In genomic region chr15:63815211-63815610, GRCh38 we compare ENCODE assay signal across 17 cellular contexts. TPM values are rescaled to one million over a fixed set of nuclear protein-coding genes. Genes with fewer than 3 reads are reported as not detected.
DNase-seq lines count a peak whose midpoint lies in the region; ATAC-seq, FAIRE-seq and TF ChIP-seq lines count a peak whose summit lies in the region.
"Had no signal": no experiment of that assay in that cellular context is flagged by ENCODE, and none has a peak within 500 bp of the region (broad histone marks: within the 10 kb centered on the region; RNA-seq: fewer than 3 reads in every experiment).

No MANE protein-coding gene starts in this region.

- no peaks in the 10 kb centered on the region for H3K9me3 ChIP-seq in H9 (ENCODE audit: control insufficient read depth, low read depth, low read length)
- no peaks in the 10 kb centered on the region for H3K9me3 ChIP-seq in lower lobe of right lung
- no peaks in the 10 kb centered on the region for H3K9me3 ChIP-seq in mesenchymal stem cell (ENCODE audit: control insufficient read depth, low read length)

- no peak overlapping the region for H4K8ac ChIP-seq in H9 (replicated peaks; ENCODE audit: insufficient read length, low read depth, low read length)
- no peak overlapping the region for H4K8ac ChIP-seq in mesenchymal stem cell (ENCODE audit: low read length)

- H4K5ac ChIP-seq in H9 (ENCODE audit: insufficient read length, low read depth, low read length) = no peak overlapping the region

- H3K9me3 Mint-ChIP-seq in H9 = peaks cover 0 to 2% of the 10 kb centered on the region in 2 experiments; a peak in 2 of 5 replicates
- no peaks in the 10 kb centered on the region for H3K9me3 Mint-ChIP-seq in activated B cell treated with CpG ODN at 0.5 μM for 24 hours
- H3K9me3 Mint-ChIP-seq: CD8-positive, alpha-beta T cell had no signal

- H3K27ac Mint-ChIP-seq in H9 (peak overlapping the region; percentile 90 to 97 (median 94); a peak in 4 of 7 replicates), activated B cell treated with CpG ODN at 0.5 μM for 24 hours (peak overlapping the region; percentile 25)

- H3K36me3 Mint-ChIP-seq in H9 (ENCODE audit: insufficient read depth in 1 of 3, low read depth in 3 of 3) = peaks cover 0 to 6% (median 2%) of the 10 kb centered on the region in 3 experiments; a peak in 2 of 7 replicates
- peaks cover 6% of the 10 kb centered on the region for H3K36me3 Mint-ChIP-seq in activated B cell treated with CpG ODN at 0.5 μM for 24 hours (ENCODE audit: low read depth)

- POLR2A ChIA-PET in activated B cell treated with CpG ODN at 0.5 μM for 24 hours (lab: Charles Lee) = interaction anchor here (1.1 to 1.3 kb wide), 2 partner anchors 18 to 55 kb away, joined by 4 to 8 read pairs; no protein-coding TSS in a partner anchor

- H2BK12ac ChIP-seq in H9 (ENCODE audit: insufficient read length, low read depth, low read length) (no peak overlapping the region), mesenchymal stem cell (ENCODE audit: low read length in 2 of 2) (no peak overlapping the region)

- no peak overlapping the region for H3T11ph ChIP-seq in H9 (ENCODE audit: low read length)

- H3K79me2 ChIP-seq in H9 (ENCODE audit: insufficient read depth, low read length) = peaks cover 3% of the 10 kb centered on the region; the same call in 1 of the 2 replicates

- WGBS in H9 (ENCODE audit: extremely low coverage, insufficient read length, low lambda C conversion rate) = no CpG with 5 or more reads among the region's 2 CpGs
- WGBS in mesenchymal stem cell = 100% methylated on average over 2 of the region's 2 CpGs

- no peaks in the 10 kb centered on the region for H3K23me2 ChIP-seq in H9 (ENCODE audit: insufficient read length, low read depth, low read length, poor library complexity, severe bottlenecking)

- H2BK15ac ChIP-seq in H9 (ENCODE audit: low read depth, low read length) (no peak overlapping the region), mesenchymal stem cell (ENCODE audit: low read depth, poor library complexity, severe bottlenecking) (no peak overlapping the region)

- H4K20me1 ChIP-seq in H9 (ENCODE audit: control insufficient read depth, insufficient read depth, insufficient read length) = no peaks in the 10 kb centered on the region

- CTCF ChIA-PET in activated B cell treated with CpG ODN at 0.5 μM for 24 hours (lab: Charles Lee) = interaction anchor here (0.9 kb wide), 1 partner anchor 76 kb away, joined by 4 read pairs; no protein-coding TSS in a partner anchor

- H3K4me3 Mint-ChIP-seq in H9 (no peak overlapping the region), activated B cell treated with CpG ODN at 0.5 μM for 24 hours (peak overlapping the region; percentile 9)
- H3K4me3 Mint-ChIP-seq: CD8-positive, alpha-beta T cell had no signal

- DNase-seq in H9 = no peak
- no peak for DNase-seq in activated B cell treated with CpG ODN at 0.5 μM for 24 hours
- no peak for DNase-seq in lower lobe of right lung
- no peak for DNase-seq in urothelium cell line (ENCODE audit: low spot score)
- DNase-seq in mesenchymal stem cell = no peak
- DNase-seq in DMS153 treated with DMSO at 0.1 percent for 48 hours (lab: John Stamatoyannopoulos, UW; ENCODE audit: unreplicated experiment) = no peak
- no peak for DNase-seq in T1000 (lab: John Stamatoyannopoulos, UW)
- DNase-seq: CD8-positive, alpha-beta T cell; DMS79; NCI-H1048; NCI-H146; NCI-H2081; NCI-H774; PC-3 had no signal

- peak; percentile 17 for FAIRE-seq in urothelium cell line (lab: Jason Lieb, UNC)

- H4K91ac ChIP-seq in H9 (ENCODE audit: insufficient read length, low read depth, low read length) (no peak overlapping the region), mesenchymal stem cell (ENCODE audit: low read length) (no peak overlapping the region)

- H3K18ac ChIP-seq in H9 (ENCODE audit: insufficient read length, low read depth, low read length) = no peak overlapping the region
- no peak overlapping the region for H3K18ac ChIP-seq in mesenchymal stem cell (ENCODE audit: low read depth in 1 of 2, low read length in 2 of 2)

- H3K9ac ChIP-seq in H9 (ENCODE audit: extremely low read depth, insufficient read length, low read length) = no peak overlapping the region
- no peak overlapping the region for H3K9ac ChIP-seq in mesenchymal stem cell (ENCODE audit: low read length)
- H3K9ac ChIP-seq: KMS-11 had no signal

- TF ChIP-seq CTCF in H9 (conservative IDR thresholded peaks at IDR 0.05) (no peak), activated B cell treated with CpG ODN at 0.5 μM for 24 hours (IDR thresholded peaks at IDR 0.05) (no peak), lower lobe of right lung (IDR thresholded peaks at IDR 0.05) (no peak)

- no peak overlapping the region for H3K4me2 ChIP-seq in H9 (ENCODE audit: insufficient read depth, insufficient read length, low read length)
- H3K4me2 ChIP-seq in mesenchymal stem cell (ENCODE audit: low read length, poor library complexity, severe bottlenecking) = no peak overlapping the region
- H3K4me2 ChIP-seq: KMS-11 had no signal

- no peak overlapping the region for H2BK20ac ChIP-seq in H9 (ENCODE audit: low read depth, low read length, poor library complexity, severe bottlenecking)

- H3K79me1 ChIP-seq in H9 (ENCODE audit: insufficient read depth, low read depth, low read length, poor library complexity, severe bottlenecking) (no peaks in the 10 kb centered on the region), mesenchymal stem cell (replicated peaks; ENCODE audit: low read length, poor library complexity, severe bottlenecking) (peaks cover 19% of the 10 kb centered on the region)

- no peaks in the 10 kb centered on the region for H3K27me3 ChIP-seq in H9 (ENCODE audit: insufficient read depth, low read length)
- no peaks in the 10 kb centered on the region for H3K27me3 ChIP-seq in lower lobe of right lung (ENCODE audit: low read depth)
- no peaks in the 10 kb centered on the region for H3K27me3 ChIP-seq in mesenchymal stem cell (ENCODE audit: control insufficient read depth in 1 of 2, insufficient read depth in 1 of 2, low read length in 2 of 2)

- H3K4me1 ChIP-seq in H9 (ENCODE audit: insufficient read depth, low read length) (0 out of 2 replicates have a peak, but pooled peaks cover 2% of the 10 kb centered on the region), lower lobe of right lung (peaks cover 70% of the 10 kb centered on the region), mesenchymal stem cell (ENCODE audit: control insufficient read depth, insufficient read depth, low read depth, low read length) (no peaks in the 10 kb centered on the region)

- H2AFZ ChIP-seq in H9 (ENCODE audit: low read length) (no peak overlapping the region), mesenchymal stem cell (ENCODE audit: low read depth, low read length) (no peak overlapping the region)

- H3K36me3 ChIP-seq in lower lobe of right lung = no peaks in the 10 kb centered on the region
- no peaks in the 10 kb centered on the region for H3K36me3 ChIP-seq in mesenchymal stem cell (ENCODE audit: control insufficient read depth in 1 of 2, insufficient read depth in 2 of 2, low read depth in 1 of 2, low read length in 2 of 2)

- H3K4ac ChIP-seq in H9 (ENCODE audit: low read depth, low read length) (no peak overlapping the region), mesenchymal stem cell (ENCODE audit: low read depth in 1 of 2, low read length in 2 of 2) (no peak overlapping the region)

- no peak overlapping the region for H3K4me3 ChIP-seq in lower lobe of right lung
- no peak overlapping the region for H3K4me3 ChIP-seq in mesenchymal stem cell (ENCODE audit: insufficient read depth in 1 of 2, low read depth in 1 of 2, low read length in 2 of 2)

- intact Hi-C loops in activated B cell treated with CpG ODN at 0.5 μM for 24 hours (cut with micrococcal nuclease) = loop anchor here (2.0 kb wide), 1 partner anchor 14 kb away; no protein-coding TSS in a partner anchor
- intact Hi-C loops in lower lobe of right lung (cut with DNase I) = no loop called here

- H3K14ac ChIP-seq in H9 (ENCODE audit: insufficient read depth, low read length) (no peak overlapping the region), mesenchymal stem cell (ENCODE audit: low read length in 2 of 2) (no peak overlapping the region)

- no peaks in the 10 kb centered on the region for H3K27me3 Mint-ChIP-seq in H9 (ENCODE audit: low read depth)
- H3K27me3 Mint-ChIP-seq in activated B cell treated with CpG ODN at 0.5 μM for 24 hours = no peaks in the 10 kb centered on the region

- no peak overlapping the region for H3K56ac ChIP-seq in H9 (ENCODE audit: insufficient read length, low read depth, low read length)

- no peak for ATAC-seq in activated B cell treated with CpG ODN at 0.5 μM for 24 hours (ENCODE audit: low read depth)
- no peak for ATAC-seq in lower lobe of right lung
- ATAC-seq: CD8-positive, alpha-beta T cell; HCT116; PC-3 had no signal

- H2BK120ac ChIP-seq in H9 (ENCODE audit: low read depth, low read length, poor library complexity, severe bottlenecking) (no peak overlapping the region), mesenchymal stem cell (ENCODE audit: low read depth, low read length) (no peak overlapping the region)

- H3K27ac ChIP-seq in H9 (ENCODE audit: insufficient read length, low read depth, low read length) (no peak overlapping the region), lower lobe of right lung (peak overlapping the region; percentile 27), mesenchymal stem cell (ENCODE audit: low read length, poor library complexity, severe bottlenecking) (no peak overlapping the region)
- H3K27ac ChIP-seq: KMS-11, RWPE1 had no signal

- peaks cover 50 to 53% of the 10 kb centered on the region in 2 experiments for H3K4me1 Mint-ChIP-seq in H9
- H3K4me1 Mint-ChIP-seq in activated B cell treated with CpG ODN at 0.5 μM for 24 hours = peaks cover 75% of the 10 kb centered on the region

- H3K23ac ChIP-seq in H9 (ENCODE audit: insufficient read length, low read depth, low read length) (no peak overlapping the region), mesenchymal stem cell (ENCODE audit: low read length in 2 of 2) (no peak overlapping the region)

- H2AK5ac ChIP-seq in H9 (ENCODE audit: insufficient read length, low read length) = no peak overlapping the region
- no peak overlapping the region for H2AK5ac ChIP-seq in mesenchymal stem cell (ENCODE audit: low read length, severe bottlenecking)

- H2BK5ac ChIP-seq in H9 (ENCODE audit: insufficient read length, low read length) = no peak overlapping the region
- no peak overlapping the region for H2BK5ac ChIP-seq in mesenchymal stem cell (ENCODE audit: low read depth, low read length, poor library complexity, severe bottlenecking)

RNA-seq across cellular contexts. Expression of gene HERC1, which starts 18.5 kb away (rescaled TPM):
- 36.6 and 38.8 TPM in 2 replicates for total RNA-seq in H9 (2021)
- total RNA-seq in activated B cell treated with CpG ODN at 0.5 μM for 24 hours = 191 and 201 TPM in 2 replicates
- 126 TPM for total RNA-seq in lower lobe of right lung
- polyA plus RNA-seq in mesenchymal stem cell (2013, experiment 1 of 2) = 10.2 TPM
- 9.1 TPM for polyA plus RNA-seq in mesenchymal stem cell (2013, experiment 2 of 2)
